In the genomic region with DNA sequence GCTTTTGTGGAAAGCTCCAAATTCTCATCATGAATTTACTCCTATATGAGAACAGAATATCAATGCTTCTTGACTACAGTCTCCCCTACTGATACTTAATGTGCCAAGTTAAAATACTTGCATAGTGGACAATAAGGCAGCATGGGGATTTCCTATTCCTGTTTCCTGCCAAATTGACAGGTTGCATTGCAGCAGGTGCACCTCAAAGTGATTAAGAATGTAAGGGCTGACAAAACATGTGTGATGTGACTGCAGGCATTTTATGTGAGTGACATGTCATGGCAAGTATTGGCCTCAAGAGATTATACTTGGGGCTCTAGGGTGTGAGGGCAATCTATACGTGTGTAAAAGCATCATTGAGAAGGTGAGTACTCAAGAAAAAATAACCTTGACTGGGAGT, we compare ENCODE assay signal across 23 cellular contexts. TPM values are rescaled to one million over a fixed set of nuclear protein-coding genes. Genes with fewer than 3 reads are reported as not detected.
"Had no signal": no experiment of that assay in that cellular context is flagged by ENCODE, and none has a peak within 500 bp of the region (broad histone marks: within the 10 kb centered on the region; RNA-seq: fewer than 3 reads in every experiment).

No MANE protein-coding gene starts in this region.

- ATAC-seq: activated CD4-positive, CD25-positive, alpha-beta regulatory T cell treated with anti-CD3 and anti-CD28 coated beads, Interleukin-2, amount 50 U/mL, for 24 hours; activated CD8-positive, alpha-beta T cell treated with anti-CD3 and anti-CD28 coated beads, Interleukin-2, amount 10 ng/mL, durations not matched to agents 7 days and 5 days; body of pancreas; sciatic nerve; stimulated activated memory B cell treated with anti-CD40 and anti-IgM and Interleukin-4, amounts not matched to agents 10 μg/mL and 1 μg/mL and 100 μg/mL, for 72 hours had no signal

- DNase-seq: activated CD4-positive, alpha-beta T cell treated with anti-CD3 and anti-CD28 coated beads, Interleukin-2, amount 10 ng/mL, durations not matched to agents 7 days and 5 days; activated CD8-positive, alpha-beta T cell treated with anti-CD3 and anti-CD28 coated beads, Interleukin-2, amount 10 ng/mL, durations not matched to agents 7 days and 5 days; activated naive CD4-positive, alpha-beta T cell treated with anti-CD3 and anti-CD28 coated beads for 36 hours; activated T-cell treated with anti-CD3 and anti-CD28 coated beads, Interleukin-2, amount 50 U/mL, for 24 hours; body of pancreas; caudate nucleus; dorsolateral prefrontal cortex; endodermal cell; hypothalamus; left ventricle myocardium inferior; mammary epithelial cell; midbrain; nucleus accumbens; stimulated activated CD4-positive, alpha-beta T cell treated with anti-CD3 and anti-CD28 coated beads, Interleukin-4, amount 100 ng/mL, for 4 hours; T1000; upper lobe of left lung had no signal

- H3K27ac ChIP-seq: body of pancreas, dorsolateral prefrontal cortex, left ventricle myocardium inferior, thoracic aorta, upper lobe of left lung had no signal

- FAIRE-seq: colon, frontal cortex had no signal

- H3K9me3 ChIP-seq: body of pancreas, left ventricle myocardium inferior, thoracic aorta, upper lobe of left lung had no signal

- H3K4me3 ChIP-seq: body of pancreas, dorsolateral prefrontal cortex, left ventricle myocardium inferior, thoracic aorta, upper lobe of left lung had no signal

- H3K36me3 ChIP-seq: left ventricle myocardium inferior, thoracic aorta, upper lobe of left lung had no signal

- H3K27me3 ChIP-seq: body of pancreas, dorsolateral prefrontal cortex, upper lobe of left lung had no signal

- H3K4me1 ChIP-seq: body of pancreas, left ventricle myocardium inferior had no signal

RNA-seq across cellular contexts. Expression of a gene that starts 15.1 kb away (rescaled TPM):
- total RNA-seq: activated CD4-positive, alpha-beta T cell treated with anti-CD3 and anti-CD28 coated beads, Interleukin-2, amount 10 ng/mL, durations not matched to agents 7 days and 5 days; activated naive CD4-positive, alpha-beta T cell treated with anti-CD3 and anti-CD28 coated beads for 36 hours; activated T-helper 2 cell treated with anti-CD3 and anti-CD28 coated beads, Interferon-gamma antibody, Interleukin-2, Interleukin-4, amounts not matched to agents 10 μg/mL and 5 μg/mL and 100 μg/mL, durations not matched to agents 14 hours and 24 hours and 36 hours had no signal
